In the genomic region with DNA sequence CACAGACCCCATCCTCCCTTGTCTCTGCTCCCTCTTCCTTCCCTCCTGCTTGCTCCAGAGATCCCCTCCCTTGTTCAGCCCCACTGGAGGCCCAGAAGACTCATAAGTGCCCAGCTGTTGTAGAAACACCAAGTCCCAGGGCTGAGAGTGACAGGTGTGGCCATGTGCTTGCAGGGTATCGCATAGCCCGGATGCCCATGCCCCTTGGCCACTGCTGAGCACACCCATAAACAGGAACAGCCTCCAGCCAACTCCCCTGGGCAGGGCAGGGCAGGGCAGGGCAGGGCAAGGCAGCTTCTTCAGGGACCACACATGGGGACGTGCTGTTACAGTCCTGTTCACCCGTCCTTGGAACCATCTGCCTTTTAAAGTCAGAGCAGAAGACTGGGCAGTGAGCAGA, we compare ENCODE assay signal across 20 cellular contexts. TPM values are rescaled to one million over a fixed set of nuclear protein-coding genes. Genes with fewer than 3 reads are reported as not detected.
DNase-seq lines count a peak whose midpoint lies in the region; ATAC-seq, FAIRE-seq and TF ChIP-seq lines count a peak whose summit lies in the region.
"Had no signal": no experiment of that assay in that cellular context is flagged by ENCODE, and none has a peak within 500 bp of the region (broad histone marks: within the 10 kb centered on the region; RNA-seq: fewer than 3 reads in every experiment).

No MANE protein-coding gene starts in this region.

- ATAC-seq in gastrocnemius medialis (peak; percentile 52 to 59), GM18867 (IDR thresholded peaks at IDR 0.05; ENCODE audit: unreplicated experiment) (no peak)
- ATAC-seq: HCT116, Panc1 had no signal

- intact Hi-C loops in gastrocnemius medialis (cut with DNase I; ENCODE audit: low total_unique reads), result loop anchor here (5.0 to 10.0 kb wide), 5 partner anchors 51 to 1484 kb away; partner anchors contain the start of genes AXIN2, HELZ and PRKAR1A

- in situ Hi-C loops in gastrocnemius medialis (cut with MboI; ENCODE audit: low sequenced_read_pairs in 4 of 4), result loop anchor here in 1 of 4 donors (10.0 kb wide), 1 partner anchor 58 kb away; no protein-coding TSS in a partner anchor

- H3K27me3 ChIP-seq in Peyer's patch (no peaks in the 10 kb centered on the region), mucosa of rectum (ENCODE audit: control insufficient read depth in 2 of 2, insufficient read depth in 2 of 2, low read length in 2 of 2) (peaks cover 0 to 2% of the 10 kb centered on the region in 2 donors), gastrocnemius medialis (no peaks in the 10 kb centered on the region), hepatocyte (no peaks in the 10 kb centered on the region)
- H3K27me3 ChIP-seq: BE2C had no signal

- no peaks in the 10 kb centered on the region for H3K4me1 ChIP-seq in Peyer's patch
- H3K4me1 ChIP-seq in mucosa of rectum (ENCODE audit: control insufficient read depth in 2 of 2, insufficient read depth in 2 of 2, low read length in 2 of 2), result peaks cover 0 to 18% of the 10 kb centered on the region in 2 donors
- H3K4me1 ChIP-seq in gastrocnemius medialis, result peaks cover 46 to 59% of the 10 kb centered on the region in 2 donors
- no peaks in the 10 kb centered on the region for H3K4me1 ChIP-seq in hepatocyte (ENCODE audit: insufficient read depth)

- FAIRE-seq in HTR-8/SVneo (lab: Jason Lieb, UNC), result peak; percentile 80
- FAIRE-seq: A204.1, H1 had no signal

- TF ChIP-seq CTCF in Peyer's patch (IDR thresholded peaks at IDR 0.05) (no peak), gastrocnemius medialis (IDR thresholded peaks at IDR 0.05 in 4 of 5, conservative IDR thresholded peaks at IDR 0.05 in 1 of 5) (no peak), hepatocyte (IDR thresholded peaks at IDR 0.05; ENCODE audit: poor library complexity) (no peak)

- no peaks in the 10 kb centered on the region for H4K20me1 ChIP-seq in hepatocyte (ENCODE audit: insufficient read depth, poor library complexity, severe bottlenecking)

- H3K36me3 ChIP-seq in Peyer's patch (no peaks in the 10 kb centered on the region), mucosa of rectum (ENCODE audit: control insufficient read depth in 2 of 2, insufficient read depth in 2 of 2, low read length in 2 of 2) (no peaks in the 10 kb centered on the region), gastrocnemius medialis (peaks cover 0 to 17% of the 10 kb centered on the region in 2 donors), hepatocyte (replicated peaks; ENCODE audit: insufficient read depth, low read depth) (no peaks in the 10 kb centered on the region)
- H3K36me3 ChIP-seq: BE2C had no signal

- peak overlapping the region in 2 of 4 donors; percentile 34 to 45 for H3K27ac ChIP-seq in Peyer's patch
- H3K27ac ChIP-seq in mucosa of rectum (ENCODE audit: low read depth in 2 of 2, low read length in 2 of 2), result peak overlapping the region; percentile 40 to 63
- peak overlapping the region; percentile 97 to 98 (median 98) for H3K27ac ChIP-seq in gastrocnemius medialis
- H3K27ac ChIP-seq in hepatocyte, result no peak overlapping the region

- peak overlapping the region; percentile 24 to 30 for H3K9ac ChIP-seq in mucosa of rectum (ENCODE audit: low read depth in 1 of 2, low read length in 2 of 2)

- no peaks in the 10 kb centered on the region for H3K79me2 ChIP-seq in hepatocyte

- WGBS in hepatocyte (ENCODE audit: low lambda C conversion rate, missing lambda C conversion rate), result 90% methylated on average over 4 of the region's 4 CpGs

- no peak for DNase-seq in HTR-8/SVneo (ENCODE audit: insufficient read length, low spot score)
- peak in 2 of 3 donors; percentile 70 to 80 for DNase-seq in Peyer's patch
- DNase-seq in gastrocnemius medialis, result peak; percentile 93 to 98
- no peak for DNase-seq in hepatocyte (ENCODE audit: low spot score)
- DNase-seq in NCI-H69 (lab: John Stamatoyannopoulos, UW), result no peak
- DNase-seq in GOT3 (lab: John Stamatoyannopoulos, UW), result no peak
- DNase-seq: BE2C, DMS79, NCI-H1694, NCI-H2081 treated with DMSO at 0.1 percent for 48 hours, NCI-H446 treated with DMSO at 0.1 percent for 48 hours, NCI-H748 treated with DMSO at 0.1 percent for 48 hours had no signal

- H3K4me3 ChIP-seq in Peyer's patch, result no peak overlapping the region
- H3K4me3 ChIP-seq in mucosa of rectum (ENCODE audit: low read length in 2 of 2), result peak overlapping the region in 1 of 2 donors; percentile 20
- peak overlapping the region; percentile 14 to 70 (median 56) for H3K4me3 ChIP-seq in gastrocnemius medialis
- no peak overlapping the region for H3K4me3 ChIP-seq in hepatocyte

- H3K9me2 ChIP-seq in hepatocyte (replicated peaks; ENCODE audit: insufficient read depth), result no peaks in the 10 kb centered on the region

- no peak overlapping the region for H3K4me2 ChIP-seq in hepatocyte

- H3K9me3 ChIP-seq in Peyer's patch (peaks cover 0 to 14% (median 3%) of the 10 kb centered on the region in 4 donors), mucosa of rectum (ENCODE audit: control insufficient read depth in 2 of 2, low read length in 2 of 2) (peaks cover 3 to 6% of the 10 kb centered on the region in 2 donors), gastrocnemius medialis (no peaks in the 10 kb centered on the region), hepatocyte (ENCODE audit: low read depth) (peaks cover 11% of the 10 kb centered on the region)

- H2AFZ ChIP-seq in hepatocyte, result no peak overlapping the region

- TF ChIP-seq POLR2A in Peyer's patch (IDR thresholded peaks at IDR 0.05), result no peak
- peak; percentile 61 to 80 for TF ChIP-seq POLR2A in gastrocnemius medialis (IDR thresholded peaks at IDR 0.05)

RNA-seq across cellular contexts. Expression of gene CACNG1, which starts 2.0 kb away (rescaled TPM):
- total RNA-seq in Peyer's patch, result not detected
- 100 to 1,000 TPM; 120 to 203 (median 154) TPM for total RNA-seq in gastrocnemius medialis
- total RNA-seq in hepatocyte, result not detected in 2 replicates
- not detected in 2 replicates for polyA plus RNA-seq in hepatocyte
- total RNA-seq: H1, MCF 10A had no signal
- polyA plus RNA-seq: H1, IgD-negative memory B cell had no signal

Comparison
In these comparisons a context has a peak if more than half of its experiments do, and no peak if none do; other contexts are left out.
1. DNase-seq: peak in Peyer's patch (2 of 3) and gastrocnemius medialis (2 of 2); none in HTR-8/SVneo (single experiment), hepatocyte (single experiment), NCI-H69 (single experiment) and GOT3 (single experiment).
2. H3K4me3 ChIP-seq: peak in gastrocnemius medialis (4 of 4); none in Peyer's patch (0 of 4) and hepatocyte (single experiment).
3. POLR2A ChIP-seq: peak in gastrocnemius medialis (2 of 2); none in Peyer's patch (0 of 2).
4. RNA of gene CACNG1, which starts 2.0 kb away (total RNA-seq): 120 to 203 TPM in gastrocnemius medialis; not detected in Peyer's patch and not detected in hepatocyte; every median in the first group is over 100 times any median in the second.